1 cellular context compared by ENCODE assay signal in genomic region chr9:136401173-136401922, GRCh38.
TF ChIP-seq lines count a peak whose summit lies in the region.

No MANE protein-coding gene starts in this region.

TF ChIP-seq in IMR-90, 13 proteins besides CTCF, POLR2A, EP300 and RAD21:
- TF ChIP-seq NFE2L2 (IDR thresholded peaks at IDR 0.05; ENCODE audit: low read depth, low read length), result no peak
- TF ChIP-seq MAZ (IDR thresholded peaks at IDR 0.05; ENCODE audit: borderline replicate concordance, low read depth, low read length), result no peak
- TF ChIP-seq, protein P1, sequence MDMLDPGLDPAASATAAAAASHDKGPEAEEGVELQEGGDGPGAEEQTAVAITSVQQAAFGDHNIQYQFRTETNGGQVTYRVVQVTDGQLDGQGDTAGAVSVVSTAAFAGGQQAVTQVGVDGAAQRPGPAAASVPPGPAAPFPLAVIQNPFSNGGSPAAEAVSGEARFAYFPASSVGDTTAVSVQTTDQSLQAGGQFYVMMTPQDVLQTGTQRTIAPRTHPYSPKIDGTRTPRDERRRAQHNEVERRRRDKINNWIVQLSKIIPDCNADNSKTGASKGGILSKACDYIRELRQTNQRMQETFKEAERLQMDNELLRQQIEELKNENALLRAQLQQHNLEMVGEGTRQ (IDR thresholded peaks at IDR 0.05; ENCODE audit: low read depth, low read length), result peak; percentile 64
- peak; percentile 78 for TF ChIP-seq BHLHE40 (IDR thresholded peaks at IDR 0.05; ENCODE audit: low read depth, low read length)
- no peak for TF ChIP-seq RFX5 (IDR thresholded peaks at IDR 0.05; ENCODE audit: low read depth, low read length)
- no peak for TF ChIP-seq SMC3 (IDR thresholded peaks at IDR 0.05; ENCODE audit: low read depth, low read length)
